In the genomic region with DNA sequence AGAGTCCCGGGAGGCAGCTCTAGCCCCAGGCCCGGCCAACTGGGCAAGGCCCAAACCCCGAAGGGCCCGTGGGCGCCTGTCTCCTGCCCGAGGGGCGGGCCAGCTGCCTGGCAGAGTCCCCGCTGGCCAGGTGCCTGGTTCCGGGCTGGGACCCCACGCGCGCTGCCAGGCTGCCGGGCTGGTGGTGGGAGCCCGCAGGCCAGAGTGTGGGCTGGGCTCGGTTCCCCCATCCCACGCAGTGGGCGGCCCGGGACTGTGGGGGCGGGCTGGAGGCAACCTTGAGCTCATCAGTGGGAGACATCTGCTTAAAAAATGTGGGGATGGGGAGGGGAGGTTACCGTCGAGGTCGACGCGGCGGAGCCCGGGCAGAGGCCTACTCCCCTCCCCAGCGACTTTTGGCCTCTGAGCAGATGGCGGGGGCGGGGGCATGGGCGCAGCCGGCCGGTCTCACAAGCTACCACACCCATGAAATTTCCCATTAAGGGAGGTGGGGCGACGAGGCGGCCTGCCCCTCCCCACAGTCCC, we compare ENCODE assay signal across 1 cellular context.
TF ChIP-seq lines count a peak whose summit lies in the region.

No MANE protein-coding gene starts in this region.

TF ChIP-seq in K562, 482 proteins besides CTCF, POLR2A, EP300 and RAD21 (continued from another document):
- TF ChIP-seq, protein P1, sequence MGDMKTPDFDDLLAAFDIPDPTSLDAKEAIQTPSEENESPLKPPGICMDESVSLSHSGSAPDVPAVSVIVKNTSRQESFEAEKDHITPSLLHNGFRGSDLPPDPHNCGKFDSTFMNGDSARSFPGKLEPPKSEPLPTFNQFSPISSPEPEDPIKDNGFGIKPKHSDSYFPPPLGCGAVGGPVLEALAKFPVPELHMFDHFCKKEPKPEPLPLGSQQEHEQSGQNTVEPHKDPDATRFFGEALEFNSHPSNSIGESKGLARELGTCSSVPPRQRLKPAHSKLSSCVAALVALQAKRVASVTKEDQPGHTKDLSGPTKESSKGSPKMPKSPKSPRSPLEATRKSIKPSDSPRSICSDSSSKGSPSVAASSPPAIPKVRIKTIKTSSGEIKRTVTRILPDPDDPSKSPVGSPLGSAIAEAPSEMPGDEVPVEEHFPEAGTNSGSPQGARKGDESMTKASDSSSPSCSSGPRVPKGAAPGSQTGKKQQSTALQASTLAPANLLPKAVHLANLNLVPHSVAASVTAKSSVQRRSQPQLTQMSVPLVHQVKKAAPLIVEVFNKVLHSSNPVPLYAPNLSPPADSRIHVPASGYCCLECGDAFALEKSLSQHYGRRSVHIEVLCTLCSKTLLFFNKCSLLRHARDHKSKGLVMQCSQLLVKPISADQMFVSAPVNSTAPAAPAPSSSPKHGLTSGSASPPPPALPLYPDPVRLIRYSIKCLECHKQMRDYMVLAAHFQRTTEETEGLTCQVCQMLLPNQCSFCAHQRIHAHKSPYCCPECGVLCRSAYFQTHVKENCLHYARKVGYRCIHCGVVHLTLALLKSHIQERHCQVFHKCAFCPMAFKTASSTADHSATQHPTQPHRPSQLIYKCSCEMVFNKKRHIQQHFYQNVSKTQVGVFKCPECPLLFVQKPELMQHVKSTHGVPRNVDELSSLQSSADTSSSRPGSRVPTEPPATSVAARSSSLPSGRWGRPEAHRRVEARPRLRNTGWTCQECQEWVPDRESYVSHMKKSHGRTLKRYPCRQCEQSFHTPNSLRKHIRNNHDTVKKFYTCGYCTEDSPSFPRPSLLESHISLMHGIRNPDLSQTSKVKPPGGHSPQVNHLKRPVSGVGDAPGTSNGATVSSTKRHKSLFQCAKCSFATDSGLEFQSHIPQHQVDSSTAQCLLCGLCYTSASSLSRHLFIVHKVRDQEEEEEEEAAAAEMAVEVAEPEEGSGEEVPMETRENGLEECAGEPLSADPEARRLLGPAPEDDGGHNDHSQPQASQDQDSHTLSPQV (IDR thresholded peaks at IDR 0.05), result peak; percentile 67
- TF ChIP-seq NCOA6 (IDR thresholded peaks at IDR 0.05) (no peak), ESRRA (IDR thresholded peaks at IDR 0.05; ENCODE audit: borderline replicate concordance, low read depth) (peak; percentile 66; the same call in 1 of the 2 replicates), HMGN3 (IDR thresholded peaks at IDR 0.05; ENCODE audit: borderline replicate concordance, extremely low read depth, insufficient read length, low read depth, low read length) (peak; percentile 82), PYGO2 (tag; IDR thresholded peaks at IDR 0.05) (no peak), CBX8 (IDR thresholded peaks at IDR 0.05; ENCODE audit: borderline replicate concordance, extremely low read depth, low read depth, low read length, poor library complexity, severe bottlenecking) (no peak), TAF1 (IDR thresholded peaks at IDR 0.05; ENCODE audit: control insufficient read depth, extremely low read depth, insufficient read depth, low read length, severe bottlenecking) (peak; percentile 32), CREM (IDR thresholded peaks at IDR 0.05; ENCODE audit: low read depth) (peak; percentile 89), POLR3A (IDR thresholded peaks at IDR 0.05; ENCODE audit: borderline replicate concordance, extremely low read depth, insufficient read depth, insufficient read length) (no peak), LEF1 (IDR thresholded peaks at IDR 0.05) (peak; percentile 35; the same call in 1 of the 2 replicates), PCBP1 (IDR thresholded peaks at IDR 0.05; ENCODE audit: low read depth, low read length, poor library complexity, severe bottlenecking) (peak; percentile 91), NR2F6 (CRISPR knock-in tag; IDR thresholded peaks at IDR 0.05) (no peak), RBFOX2 (IDR thresholded peaks at IDR 0.05; ENCODE audit: low read depth, low read length) (peak; percentile 72)
